13 cellular contexts compared by ENCODE assay signal in the genomic region with DNA sequence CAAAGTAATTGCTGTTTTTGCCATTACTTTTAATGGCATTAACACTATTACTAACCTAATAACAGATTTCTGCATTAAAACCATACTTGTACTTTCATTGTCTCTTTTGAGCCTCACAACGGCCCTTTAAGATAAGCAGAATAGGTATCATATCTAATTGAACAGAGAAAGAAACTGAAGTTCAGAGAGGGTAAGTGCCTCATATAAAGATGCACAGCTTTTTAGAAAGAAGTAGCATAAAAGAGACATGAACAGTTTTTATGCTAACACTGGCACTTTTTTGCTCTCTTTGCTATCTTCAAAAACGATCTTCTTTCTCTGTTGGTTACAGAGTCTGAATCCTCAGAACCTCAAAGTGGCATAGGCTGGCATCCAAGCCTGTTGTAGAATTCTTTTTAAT.
"Had no signal": no experiment of that assay in that cellular context is flagged by ENCODE, and none has a peak within 500 bp of the region (broad histone marks: within the 10 kb centered on the region; RNA-seq: fewer than 3 reads in every experiment).

No MANE protein-coding gene starts in this region.

- H3K27ac ChIP-seq: epithelial cell of prostate, esophagus muscularis mucosa, gastrocnemius medialis, heart right ventricle, neutrophil, tibial nerve had no signal

- H3K27me3 ChIP-seq: esophagus muscularis mucosa, gastrocnemius medialis, heart right ventricle, neutrophil, tibial nerve had no signal

- ATAC-seq: gastrocnemius medialis; naive thymus-derived CD8-positive, alpha-beta T cell; stimulated activated naive CD8-positive, alpha-beta T cell treated with anti-CD3 and anti-CD28 coated beads, Interleukin-15, Interleukin-2, amounts not matched to agents 100 U/mL and 50 U/mL, for 24 hours had no signal

- DNase-seq: effector memory CD4-positive, alpha-beta T cell; gastrocnemius medialis; heart right ventricle; naive thymus-derived CD8-positive, alpha-beta T cell; posterior cingulate gyrus; stimulated activated CD4-positive, alpha-beta T cell treated with anti-CD3 and anti-CD28 coated beads, Interleukin-2, amount 100 ng/mL, for 48 hours; stimulated activated naive CD8-positive, alpha-beta T cell treated with anti-CD3 and anti-CD28 coated beads, Interleukin-15, Interleukin-2, amounts not matched to agents 100 U/mL and 50 U/mL, for 24 hours had no signal

- H3K36me3 ChIP-seq: esophagus muscularis mucosa, gastrocnemius medialis, heart right ventricle, neutrophil, tibial nerve had no signal

- FAIRE-seq: endometrium, small intestine had no signal

- H3K4me1 Mint-ChIP-seq: naive thymus-derived CD8-positive, alpha-beta T cell had no signal

- H3K36me3 Mint-ChIP-seq: naive thymus-derived CD8-positive, alpha-beta T cell had no signal

- H3K4me3 Mint-ChIP-seq: naive thymus-derived CD8-positive, alpha-beta T cell had no signal

- H3K4me1 ChIP-seq: esophagus muscularis mucosa, gastrocnemius medialis had no signal

- H3K4me3 ChIP-seq: esophagus muscularis mucosa, gastrocnemius medialis, heart right ventricle, tibial nerve had no signal

- H3K9me3 ChIP-seq: esophagus muscularis mucosa, gastrocnemius medialis, heart right ventricle, neutrophil, tibial nerve had no signal

- H3K27ac Mint-ChIP-seq: naive thymus-derived CD8-positive, alpha-beta T cell had no signal
